ENCODE assay signal across 10 cellular contexts in the genomic region with DNA sequence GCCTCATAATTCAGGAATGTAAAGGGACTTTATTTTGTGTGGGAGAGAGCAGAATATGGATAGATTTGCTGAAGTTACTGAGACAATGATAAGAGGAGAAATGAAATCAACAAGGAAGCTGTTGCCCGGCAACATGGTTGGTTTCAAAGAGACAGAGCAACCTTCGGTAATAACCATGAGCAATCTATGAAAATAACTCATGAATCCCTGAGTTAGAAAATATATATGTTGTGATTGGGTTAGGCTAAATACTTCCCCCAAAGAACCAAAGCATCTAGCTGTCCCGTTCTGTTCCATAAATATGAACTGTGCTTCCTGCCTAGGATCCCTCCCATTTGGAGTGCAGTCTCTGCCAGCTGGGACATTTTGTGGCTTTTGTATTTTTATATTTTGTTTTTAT. TPM values are rescaled to one million over a fixed set of nuclear protein-coding genes. Genes with fewer than 3 reads are reported as not detected.
A peak's percentile ranks its signal among the peaks of the same experiment; 100 is the strongest.
DNase-seq lines count a peak whose midpoint lies in the region; ATAC-seq and TF ChIP-seq lines count a peak whose summit lies in the region.
"Had no signal": no experiment of that assay in that cellular context is flagged by ENCODE, and none has a peak within 500 bp of the region (broad histone marks: within the 10 kb centered on the region; RNA-seq: fewer than 3 reads in every experiment).

No MANE protein-coding gene starts in this region.

- H3K4me1 Mint-ChIP-seq in Caco-2 (ENCODE audit: low read depth, unreplicated experiment): peaks cover 12% of the 10 kb centered on the region
- H3K4me1 Mint-ChIP-seq in T-helper 17 cell: peaks cover 4% of the 10 kb centered on the region

- H3K27me3 Mint-ChIP-seq in Caco-2 (ENCODE audit: insufficient read depth, unreplicated experiment): no peaks in the 10 kb centered on the region
- H3K27me3 Mint-ChIP-seq in T-helper 17 cell: no peaks in the 10 kb centered on the region

- no TSS peak for BruUV-seq in Caco-2 (replicated peaks; lab: Mats Ljungman, UMichigan)

- no peak for TF ChIP-seq CTCF in Caco-2 (IDR thresholded peaks at IDR 0.05; ENCODE audit: insufficient read depth in 1 of 2, low read depth in 1 of 2, low read length in 1 of 2, severe bottlenecking in 1 of 2, unreplicated experiment in 1 of 2)
- TF ChIP-seq CTCF in fibroblast of the aortic adventitia (IDR thresholded peaks at IDR 0.05; ENCODE audit: insufficient read depth, low read length): no peak
- TF ChIP-seq CTCF in omental fat pad (IDR thresholded peaks at IDR 0.05): no peak

- peak overlapping the region; percentile 29; the same call in 1 of the 2 replicates for H3K27ac ChIP-seq in SJCRH30

- H3K36me3 ChIP-seq in Caco-2 (ENCODE audit: control insufficient read depth, insufficient read depth, low read length): no peaks in the 10 kb centered on the region
- no peaks in the 10 kb centered on the region for H3K36me3 ChIP-seq in SJCRH30

- H3K27me3 ChIP-seq in Caco-2 (replicated peaks; ENCODE audit: control insufficient read depth, insufficient read depth, low read length) (no peaks in the 10 kb centered on the region), SJCRH30 (no peaks in the 10 kb centered on the region)

- peaks cover 6% of the 10 kb centered on the region for H3K4me1 ChIP-seq in Caco-2
- peaks cover 11% of the 10 kb centered on the region for H3K4me1 ChIP-seq in SJCRH30

- peaks cover 9% of the 10 kb centered on the region; the same call in 1 of the 2 replicates for H3K9me3 ChIP-seq in Caco-2
- no peaks in the 10 kb centered on the region for H3K9me3 ChIP-seq in SJCRH30 (replicated peaks)
- no peaks in the 10 kb centered on the region for H3K9me3 ChIP-seq in T-helper 17 cell (ENCODE audit: control insufficient read depth, low read length, poor library complexity, severe bottlenecking)

- peak; percentile 61 for ATAC-seq in omental fat pad (ENCODE audit: low FRiP score)
- no peak for ATAC-seq in T-helper 17 cell
- no peak for ATAC-seq in HG03159 (IDR thresholded peaks at IDR 0.05; ENCODE audit: unreplicated experiment)
- no peak for ATAC-seq in HG02973 (IDR thresholded peaks at IDR 0.05; ENCODE audit: unreplicated experiment)

- peaks cover 21% of the 10 kb centered on the region for H3K9me3 Mint-ChIP-seq in Caco-2 (ENCODE audit: unreplicated experiment)

- H3K36me3 Mint-ChIP-seq in Caco-2 (ENCODE audit: insufficient read depth, unreplicated experiment) (no peaks in the 10 kb centered on the region), T-helper 17 cell (ENCODE audit: low read depth) (peaks cover 7% of the 10 kb centered on the region)

- CTCF ChIA-PET in Caco-2 (lab: Charles Lee): interaction anchor here (1.8 kb wide), 1 partner anchor 27 kb away, joined by 10 read pairs; no protein-coding TSS in a partner anchor

- intact Hi-C loops in Caco-2 (cut with micrococcal nuclease; ENCODE audit: unreplicated experiment): no loop called here

- H3K4me3 ChIP-seq in Caco-2 (ENCODE audit: low read depth, low read length): no peak overlapping the region
- H3K4me3 ChIP-seq in SJCRH30: peak overlapping the region; percentile 19; the same call in 1 of the 2 replicates
- H3K4me3 ChIP-seq in fibroblast of the aortic adventitia (ENCODE audit: low read depth, low read length): no peak overlapping the region

- H3K27ac Mint-ChIP-seq in Caco-2 (ENCODE audit: unreplicated experiment): peak overlapping the region; percentile 40
- H3K27ac Mint-ChIP-seq in T-helper 17 cell: no peak overlapping the region

- POLR2A ChIA-PET in Caco-2 (lab: Charles Lee): no interaction called here

- H3K4me3 Mint-ChIP-seq in Caco-2 (ENCODE audit: unreplicated experiment) (peak overlapping the region; percentile 50), T-helper 17 cell (no peak overlapping the region)

- no peak for DNase-seq in Caco-2
- DNase-seq in SJCRH30: no peak
- peak; percentile 68 for DNase-seq in fibroblast of the aortic adventitia (ENCODE audit: low read depth)
- DNase-seq in omental fat pad (ENCODE audit: low spot score): no peak
- DNase-seq in T-helper 17 cell: no peak
- DNase-seq in cerebellar cortex (ENCODE audit: low spot score): no peak
- DNase-seq: DMS 273 treated with DMSO at 0.1 percent for 48 hours, OCI-M1 had no signal

RNA-seq across cellular contexts. Expression of gene SERPINB1, which starts 23.1 kb away (rescaled TPM):
- total RNA-seq in Caco-2 (2022) (75.6 and 81.9 TPM in 2 replicates), fibroblast of the aortic adventitia (ENCODE audit: low replicate concordance) (8.6 and 22.1 TPM in 2 replicates), omental fat pad (100 to 1,000 TPM in 1 of 4 donors, 10 to 100 TPM in 3; 40.8 to 146 (median 50.1) TPM), T-helper 17 cell (10 to 100 TPM; 39.2 to 44.4 TPM)
- total RNA-seq in SJCRH30 (2014; rRNA removed; shearing (Covaris generic)): 2.3 TPM in 2 replicates

RNA-seq across cellular contexts. Expression of gene WRNIP1, which starts 53.4 kb away (rescaled TPM):
- total RNA-seq in Caco-2 (2022) (46.5 and 51.7 TPM in 2 replicates), fibroblast of the aortic adventitia (ENCODE audit: low replicate concordance) (25.8 and 29.4 TPM in 2 replicates), omental fat pad (10 to 100 TPM; 31.6 to 66.4 (median 46.1) TPM), T-helper 17 cell (10 to 100 TPM; 34.0 to 45.3 TPM)
- 68.3 and 74.8 TPM in 2 replicates for total RNA-seq in SJCRH30 (2014; rRNA removed; shearing (Covaris generic))
